Comparison of ENCODE assay signal across 9 cellular contexts in genomic region chr13:67048084-67048792, GRCh38.
DNase-seq lines count a peak whose midpoint lies in the region; TF ChIP-seq lines count a peak whose summit lies in the region.
"Had no signal": no experiment of that assay in that cellular context is flagged by ENCODE, and none has a peak within 500 bp of the region (broad histone marks: within the 10 kb centered on the region; RNA-seq: fewer than 3 reads in every experiment).

No MANE protein-coding gene starts in this region.

- intact Hi-C loops in left ventricle myocardium inferior (cut with micrococcal nuclease): no loop called here

- DNase-seq in GM12865 (ENCODE audit: low read depth) (peak; percentile 6), HCEC 1CT (peak; percentile 30), NCI-H2171 (lab: John Stamatoyannopoulos, UW) (peak; percentile 24), left ventricle myocardium inferior (no peak), midbrain (lab: John Stamatoyannopoulos, UW) (no peak), T-helper 1 cell (no peak), DMS79 (lab: John Stamatoyannopoulos, UW) (no peak), NCI-H1436 treated with DMSO at 0.1 percent for 48 hours (lab: John Stamatoyannopoulos, UW) (no peak)

- H3K9me3 ChIP-seq in left ventricle myocardium inferior (replicated peaks): no peaks in the 10 kb centered on the region

- H3K4me1 ChIP-seq in left ventricle myocardium inferior: peaks cover 8% of the 10 kb centered on the region
- H3K4me1 ChIP-seq: foreskin keratinocyte had no signal

- peak overlapping the region; percentile 47 for H3K27ac ChIP-seq in left ventricle myocardium inferior (replicated peaks)
- H3K27ac ChIP-seq: foreskin keratinocyte had no signal

- no peaks in the 10 kb centered on the region for H3K27me3 ChIP-seq in left ventricle myocardium inferior (ENCODE audit: low read depth)
- H3K27me3 ChIP-seq: foreskin keratinocyte had no signal

- no peak for TF ChIP-seq CTCF in GM12865 (IDR thresholded peaks at IDR 0.05; ENCODE audit: insufficient read depth, low read depth, low read length, missing control alignments)
- TF ChIP-seq CTCF in left ventricle myocardium inferior (IDR thresholded peaks at IDR 0.05; ENCODE audit: borderline replicate concordance): no peak

- H3K4me3 ChIP-seq in GM12865 (ENCODE audit: low read depth, low read length) (no peak overlapping the region), left ventricle myocardium inferior (no peak overlapping the region)

- H3K36me3 ChIP-seq in left ventricle myocardium inferior: no peaks in the 10 kb centered on the region

Comparison
In these comparisons a context has a peak if more than half of its experiments do, and no peak if none do; other contexts are left out.
1. DNase-seq: peak in GM12865 (single experiment), HCEC 1CT (single experiment) and NCI-H2171 (single experiment); none in left ventricle myocardium inferior (single experiment), midbrain (single experiment), T-helper 1 cell (0 of 5), DMS79 (single experiment) and NCI-H1436 treated with DMSO at 0.1 percent for 48 hours (single experiment).